In the genomic region with DNA sequence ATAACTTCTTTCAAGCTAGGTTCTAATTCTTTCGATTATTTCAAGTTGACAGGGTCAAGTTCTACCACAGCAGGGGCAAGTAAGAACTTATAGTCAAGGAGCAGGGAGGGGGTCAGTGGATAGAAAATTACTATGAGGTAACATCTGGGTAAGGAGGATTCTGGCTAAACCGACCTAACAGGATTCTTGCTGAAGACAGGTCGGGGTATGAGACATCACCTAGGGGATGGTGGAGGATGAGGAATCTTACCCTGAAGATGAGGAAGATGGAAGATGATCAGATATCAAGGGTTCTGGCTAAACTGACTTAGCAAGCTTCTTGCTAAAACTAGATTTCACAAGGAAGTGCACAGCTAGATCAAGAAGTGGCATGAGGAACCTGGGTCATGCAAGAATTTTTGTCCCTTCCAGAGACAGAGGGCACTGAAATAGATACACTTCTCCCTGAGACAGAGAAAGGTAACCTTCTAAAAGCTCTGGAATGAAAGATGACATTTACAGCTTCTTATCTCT, we compare ENCODE assay signal across 18 cellular contexts. TPM values are rescaled to one million over a fixed set of nuclear protein-coding genes. Genes with fewer than 3 reads are reported as not detected.
"Had no signal": no experiment of that assay in that cellular context is flagged by ENCODE, and none has a peak within 500 bp of the region (broad histone marks: within the 10 kb centered on the region; RNA-seq: fewer than 3 reads in every experiment).

No MANE protein-coding gene starts in this region.

- ATAC-seq: sciatic nerve; stimulated activated naive B cell treated with anti-CD40 and anti-IgM and Interleukin-4, amounts not matched to agents 10 μg/mL and 1 μg/mL and 100 μg/mL, for 72 hours; upper lobe of right lung had no signal

- FAIRE-seq: astrocyte, colon had no signal

- DNase-seq: activated CD4-positive, alpha-beta memory T cell treated with anti-CD3 and anti-CD28 coated beads, Interleukin-2, amount 10 ng/mL, durations not matched to agents 7 days and 5 days; activated naive CD4-positive, alpha-beta T cell; effector CD4-positive, alpha-beta T cell; erythroblast; glutamatergic neuron; nephron progenitor cell; stimulated activated CD4-positive, alpha-beta T cell treated with anti-CD3 and anti-CD28 coated beads, Interleukin-2, amount 100 ng/mL, for 24 hours; stimulated activated naive B cell treated with anti-CD40 and anti-IgM and Interleukin-4, amounts not matched to agents 10 μg/mL and 1 μg/mL and 100 μg/mL, for 72 hours; substantia nigra; T1000; upper lobe of right lung had no signal

- H3K9me3 ChIP-seq: upper lobe of right lung had no signal

- H3K4me3 ChIP-seq: cardiac muscle cell, upper lobe of right lung had no signal

- H3K36me3 ChIP-seq: cardiac muscle cell, upper lobe of right lung had no signal

- H3K27ac ChIP-seq: cardiac muscle cell, upper lobe of right lung had no signal

- H3K4me1 ChIP-seq: upper lobe of right lung had no signal

- H3K27me3 ChIP-seq: cardiac muscle cell, upper lobe of right lung had no signal

RNA-seq across cellular contexts. Expression of gene METTL21C, which starts 9.4 kb away (rescaled TPM):
- total RNA-seq: activated CD4-positive, alpha-beta memory T cell treated with anti-CD3 and anti-CD28 coated beads, Interleukin-2, amount 10 ng/mL, durations not matched to agents 7 days and 5 days; astrocyte; cardiac muscle cell; lung microvascular endothelial cell; omental fat pad; pulmonary artery endothelial cell; sciatic nerve; upper lobe of right lung had no signal
- polyA plus RNA-seq: cardiac muscle cell had no signal
